Comparison of ENCODE assay signal across 14 cellular contexts in the genomic region with DNA sequence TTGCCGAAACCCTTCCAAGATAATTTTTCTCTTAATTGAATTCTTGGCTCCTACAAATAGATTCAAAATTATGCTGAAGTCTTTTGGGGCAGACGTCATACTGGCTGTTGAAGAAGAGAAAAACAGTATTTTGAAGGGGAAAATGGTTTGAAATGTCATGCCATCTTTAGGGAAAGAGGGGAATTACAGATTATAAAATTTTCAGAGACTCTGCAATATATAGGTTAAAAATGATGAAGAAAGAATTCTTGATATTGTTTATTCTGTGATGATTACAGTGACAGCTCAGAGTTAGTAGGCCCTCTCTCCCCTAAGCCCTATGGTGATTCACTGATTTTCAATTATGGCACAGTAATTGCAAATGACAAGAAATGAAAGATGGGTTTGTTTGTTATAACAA.
A peak's percentile ranks its signal among the peaks of the same experiment; 100 is the strongest.
DNase-seq lines count a peak whose midpoint lies in the region; ATAC-seq and TF ChIP-seq lines count a peak whose summit lies in the region.
"Had no signal": no experiment of that assay in that cellular context is flagged by ENCODE, and none has a peak within 500 bp of the region (broad histone marks: within the 10 kb centered on the region; RNA-seq: fewer than 3 reads in every experiment).

No MANE protein-coding gene starts in this region.

- 49 to 53% methylated on average over 2 of the region's 2 CpGs for WGBS in heart right ventricle, 2 donors

- TF ChIP-seq CTCF in heart right ventricle (IDR thresholded peaks at IDR 0.05) (peak in 6 of 9 donors; percentile 15 to 46 (median 32)), type B pancreatic cell (conservative IDR thresholded peaks at IDR 0.05) (peak; percentile 22)

- H3K36me3 ChIP-seq in heart right ventricle: peaks cover 0 to 12% (median 0%) of the 10 kb centered on the region in 9 donors
- H3K36me3 ChIP-seq: BLaER1 treated with 17β-estradiol and CSF1 and Interleukin-3, amounts not matched to agents 10 nM and 100 nM had no signal

- no peak overlapping the region for H3K27ac Mint-ChIP-seq in type B pancreatic cell

- no peaks in the 10 kb centered on the region for H3K9me3 ChIP-seq in heart right ventricle

- intact Hi-C loops in heart right ventricle (cut with DNase I): loop anchor here in 1 of 10 donors (5.0 kb wide), 1 partner anchor 120 kb away; no protein-coding TSS in a partner anchor
- intact Hi-C loops in Right ventricle myocardium inferior (cut with DNase I): loop anchor here (5.0 kb wide), 1 partner anchor 120 kb away; no protein-coding TSS in a partner anchor

- H3K27me3 ChIP-seq in heart right ventricle: peaks cover 0 to 3% (median 0%) of the 10 kb centered on the region in 7 donors
- H3K27me3 ChIP-seq: BLaER1 treated with 17β-estradiol and CSF1 and Interleukin-3, amounts not matched to agents 10 nM and 100 nM had no signal

- no peaks in the 10 kb centered on the region for H3K9me3 Mint-ChIP-seq in type B pancreatic cell

- in situ Hi-C loops in SK-MEL-5 (cut with HindIII; ENCODE audit: low pct_unique_long_range_greater_than_20kb, low sequenced_read_pairs): no loop called here

- H3K27me3 Mint-ChIP-seq in type B pancreatic cell: no peaks in the 10 kb centered on the region

- DNase-seq in heart right ventricle (no peak), Right ventricle myocardium inferior (ENCODE audit: missing footprints) (no peak), SK-MEL-5 (ENCODE audit: low read depth, low spot score) (peak; percentile 17), fibroblast of peridontal ligament (ENCODE audit: extremely low read depth) (peak; percentile 47), type B pancreatic cell (ENCODE audit: extremely low spot score, unreplicated experiment) (no peak)
- DNase-seq: activated CD4-positive, alpha-beta T cell treated with anti-CD3 and anti-CD28 coated beads for 1 hour; activated effector memory CD4-positive, alpha-beta T cell treated with anti-CD3 and anti-CD28 coated beads, Interleukin-2, amount 50 U/mL, for 16 hours; NCI-H187 treated with DMSO at 0.1 percent for 48 hours; SHP77 treated with DMSO at 0.1 percent for 48 hours; stimulated activated CD4-positive, alpha-beta T cell treated with anti-CD3 and anti-CD28 coated beads, Interleukin-4, amount 100 ng/mL, for 4 hours had no signal

- ATAC-seq in heart right ventricle (no peak), Right ventricle myocardium inferior (no peak), GM19455 (IDR thresholded peaks at IDR 0.05; ENCODE audit: unreplicated experiment) (no peak), HG03342 (IDR thresholded peaks at IDR 0.05; ENCODE audit: unreplicated experiment) (no peak), HG03025 (IDR thresholded peaks at IDR 0.05; ENCODE audit: low FRiP score, unreplicated experiment) (no peak)

- peaks cover 0 to 17% (median 6%) of the 10 kb centered on the region in 9 donors for H3K4me1 ChIP-seq in heart right ventricle

- no peak overlapping the region for H3K4me3 ChIP-seq in heart right ventricle
- H3K4me3 ChIP-seq: BLaER1 treated with 17β-estradiol and CSF1 and Interleukin-3, amounts not matched to agents 10 nM and 100 nM had no signal

- no peak overlapping the region for H3K27ac ChIP-seq in heart right ventricle
- H3K27ac ChIP-seq: BLaER1 treated with 17β-estradiol and CSF1 and Interleukin-3, amounts not matched to agents 10 nM and 100 nM had no signal

- peaks cover 10% of the 10 kb centered on the region for H3K36me3 Mint-ChIP-seq in type B pancreatic cell

- no peak overlapping the region for H3K4me3 Mint-ChIP-seq in type B pancreatic cell

- H3K4me1 Mint-ChIP-seq in type B pancreatic cell (ENCODE audit: unreplicated experiment): no peaks in the 10 kb centered on the region

Comparison
In these comparisons a context has a peak if more than half of its experiments do, and no peak if none do; other contexts are left out.
1. DNase-seq: peak in SK-MEL-5 (single experiment) and fibroblast of peridontal ligament (single experiment); none in heart right ventricle (0 of 2), Right ventricle myocardium inferior (single experiment) and type B pancreatic cell (single experiment).